1 cellular context compared by ENCODE assay signal in the genomic region with DNA sequence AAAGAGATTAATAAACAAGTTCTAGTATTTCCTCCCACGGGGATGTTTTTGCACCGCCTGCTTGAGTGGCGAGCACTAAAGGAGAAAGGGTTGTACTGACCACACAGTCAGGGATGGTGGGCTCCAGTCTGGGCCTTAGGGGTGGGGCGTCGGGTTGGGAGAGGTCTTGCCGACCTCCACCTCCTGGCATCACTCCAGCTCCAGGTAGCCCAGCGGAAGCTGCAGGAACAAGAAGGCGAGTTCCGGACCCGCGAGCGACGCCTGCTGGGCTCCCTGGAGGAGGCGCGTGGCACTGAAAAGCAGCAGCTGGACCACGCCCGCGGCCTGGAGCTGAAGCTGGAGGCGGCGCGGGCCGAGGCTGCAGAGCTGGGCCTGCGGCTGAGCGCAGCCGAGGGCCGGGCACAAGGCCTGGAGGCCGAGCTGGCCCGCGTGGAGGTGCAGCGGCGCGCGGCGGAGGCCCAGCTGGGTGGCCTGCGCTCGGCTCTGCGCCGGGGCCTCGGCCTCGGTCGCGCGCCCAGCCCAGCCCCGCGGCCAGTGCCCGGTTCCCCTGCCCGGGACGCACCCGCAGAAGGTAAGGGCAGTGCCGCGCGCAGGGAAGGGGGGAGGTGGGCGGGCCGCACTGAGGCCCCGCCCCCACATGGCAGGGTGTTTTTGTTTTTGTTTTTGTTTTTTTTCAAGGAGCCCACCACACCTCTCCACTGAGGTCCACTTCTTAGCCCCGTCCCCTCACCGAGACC.
TF ChIP-seq lines count a peak whose summit lies in the region.

No MANE protein-coding gene starts in this region.

TF ChIP-seq in SK-N-SH, 30 proteins besides CTCF, POLR2A, EP300 and RAD21 (continued from another document):
- no peak for TF ChIP-seq YY1 (IDR thresholded peaks at IDR 0.05; ENCODE audit: low read depth)
- peak; percentile 38; the same call in 1 of the 2 replicates for TF ChIP-seq SIN3A (IDR thresholded peaks at IDR 0.05; ENCODE audit: borderline replicate concordance, low read depth, low read length)
